In the genomic region with DNA sequence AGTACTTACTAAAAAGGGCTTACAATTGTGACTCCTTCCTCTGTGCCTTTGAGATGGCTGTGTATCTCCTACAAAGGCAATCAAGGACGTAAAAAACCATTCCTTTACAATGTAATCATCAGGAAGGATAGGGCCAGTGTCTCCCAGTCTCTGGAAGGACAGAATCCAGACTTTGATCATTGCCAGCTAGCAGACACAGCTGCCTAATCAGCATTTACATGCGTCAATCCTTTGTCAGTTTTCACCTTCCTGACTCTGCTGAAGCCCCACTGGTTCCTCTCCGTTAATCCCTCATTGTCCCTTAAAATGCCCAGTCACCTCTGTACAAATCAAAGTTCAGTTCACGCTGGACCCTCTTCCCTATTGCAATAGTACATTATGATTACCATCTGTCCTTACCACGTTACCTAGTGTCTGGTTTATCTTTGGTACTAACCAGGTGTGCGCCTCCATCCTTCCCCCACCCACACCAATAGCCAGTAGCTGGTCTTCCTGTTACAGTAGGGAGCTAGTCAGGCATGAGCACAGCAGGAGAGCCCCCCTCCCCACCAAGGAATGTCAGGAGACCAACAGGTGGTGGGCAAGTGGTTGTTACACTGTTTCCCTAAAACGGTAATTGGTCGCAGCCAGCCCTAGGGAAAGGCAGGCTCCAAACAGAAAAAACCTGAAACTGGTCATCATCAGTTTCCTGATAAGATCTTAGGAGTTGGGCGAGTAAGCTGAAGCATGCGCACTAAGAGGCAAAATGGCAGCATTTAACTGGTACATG, we compare ENCODE assay signal across 1 cellular context.
TF ChIP-seq lines count a peak whose summit lies in the region.

No MANE protein-coding gene starts in this region.

TF ChIP-seq in WTC11, 78 proteins besides CTCF, POLR2A, EP300 and RAD21:
- no peak for TF ChIP-seq ZNF232 (CRISPR knock-in tag; IDR thresholded peaks at IDR 0.05)
- TF ChIP-seq JAZF1 (CRISPR knock-in tag; IDR thresholded peaks at IDR 0.05) = no peak
- TF ChIP-seq, protein P1, sequence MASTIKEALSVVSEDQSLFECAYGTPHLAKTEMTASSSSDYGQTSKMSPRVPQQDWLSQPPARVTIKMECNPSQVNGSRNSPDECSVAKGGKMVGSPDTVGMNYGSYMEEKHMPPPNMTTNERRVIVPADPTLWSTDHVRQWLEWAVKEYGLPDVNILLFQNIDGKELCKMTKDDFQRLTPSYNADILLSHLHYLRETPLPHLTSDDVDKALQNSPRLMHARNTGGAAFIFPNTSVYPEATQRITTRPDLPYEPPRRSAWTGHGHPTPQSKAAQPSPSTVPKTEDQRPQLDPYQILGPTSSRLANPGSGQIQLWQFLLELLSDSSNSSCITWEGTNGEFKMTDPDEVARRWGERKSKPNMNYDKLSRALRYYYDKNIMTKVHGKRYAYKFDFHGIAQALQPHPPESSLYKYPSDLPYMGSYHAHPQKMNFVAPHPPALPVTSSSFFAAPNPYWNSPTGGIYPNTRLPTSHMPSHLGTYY (CRISPR knock-in tag; IDR thresholded peaks at IDR 0.05) = no peak
- TF ChIP-seq, protein P2, sequence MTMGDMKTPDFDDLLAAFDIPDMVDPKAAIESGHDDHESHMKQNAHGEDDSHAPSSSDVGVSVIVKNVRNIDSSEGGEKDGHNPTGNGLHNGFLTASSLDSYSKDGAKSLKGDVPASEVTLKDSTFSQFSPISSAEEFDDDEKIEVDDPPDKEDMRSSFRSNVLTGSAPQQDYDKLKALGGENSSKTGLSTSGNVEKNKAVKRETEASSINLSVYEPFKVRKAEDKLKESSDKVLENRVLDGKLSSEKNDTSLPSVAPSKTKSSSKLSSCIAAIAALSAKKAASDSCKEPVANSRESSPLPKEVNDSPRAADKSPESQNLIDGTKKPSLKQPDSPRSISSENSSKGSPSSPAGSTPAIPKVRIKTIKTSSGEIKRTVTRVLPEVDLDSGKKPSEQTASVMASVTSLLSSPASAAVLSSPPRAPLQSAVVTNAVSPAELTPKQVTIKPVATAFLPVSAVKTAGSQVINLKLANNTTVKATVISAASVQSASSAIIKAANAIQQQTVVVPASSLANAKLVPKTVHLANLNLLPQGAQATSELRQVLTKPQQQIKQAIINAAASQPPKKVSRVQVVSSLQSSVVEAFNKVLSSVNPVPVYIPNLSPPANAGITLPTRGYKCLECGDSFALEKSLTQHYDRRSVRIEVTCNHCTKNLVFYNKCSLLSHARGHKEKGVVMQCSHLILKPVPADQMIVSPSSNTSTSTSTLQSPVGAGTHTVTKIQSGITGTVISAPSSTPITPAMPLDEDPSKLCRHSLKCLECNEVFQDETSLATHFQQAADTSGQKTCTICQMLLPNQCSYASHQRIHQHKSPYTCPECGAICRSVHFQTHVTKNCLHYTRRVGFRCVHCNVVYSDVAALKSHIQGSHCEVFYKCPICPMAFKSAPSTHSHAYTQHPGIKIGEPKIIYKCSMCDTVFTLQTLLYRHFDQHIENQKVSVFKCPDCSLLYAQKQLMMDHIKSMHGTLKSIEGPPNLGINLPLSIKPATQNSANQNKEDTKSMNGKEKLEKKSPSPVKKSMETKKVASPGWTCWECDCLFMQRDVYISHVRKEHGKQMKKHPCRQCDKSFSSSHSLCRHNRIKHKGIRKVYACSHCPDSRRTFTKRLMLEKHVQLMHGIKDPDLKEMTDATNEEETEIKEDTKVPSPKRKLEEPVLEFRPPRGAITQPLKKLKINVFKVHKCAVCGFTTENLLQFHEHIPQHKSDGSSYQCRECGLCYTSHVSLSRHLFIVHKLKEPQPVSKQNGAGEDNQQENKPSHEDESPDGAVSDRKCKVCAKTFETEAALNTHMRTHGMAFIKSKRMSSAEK (CRISPR knock-in tag; IDR thresholded peaks at IDR 0.05; ENCODE audit: borderline replicate concordance) = no peak
- TF ChIP-seq, protein P3, sequence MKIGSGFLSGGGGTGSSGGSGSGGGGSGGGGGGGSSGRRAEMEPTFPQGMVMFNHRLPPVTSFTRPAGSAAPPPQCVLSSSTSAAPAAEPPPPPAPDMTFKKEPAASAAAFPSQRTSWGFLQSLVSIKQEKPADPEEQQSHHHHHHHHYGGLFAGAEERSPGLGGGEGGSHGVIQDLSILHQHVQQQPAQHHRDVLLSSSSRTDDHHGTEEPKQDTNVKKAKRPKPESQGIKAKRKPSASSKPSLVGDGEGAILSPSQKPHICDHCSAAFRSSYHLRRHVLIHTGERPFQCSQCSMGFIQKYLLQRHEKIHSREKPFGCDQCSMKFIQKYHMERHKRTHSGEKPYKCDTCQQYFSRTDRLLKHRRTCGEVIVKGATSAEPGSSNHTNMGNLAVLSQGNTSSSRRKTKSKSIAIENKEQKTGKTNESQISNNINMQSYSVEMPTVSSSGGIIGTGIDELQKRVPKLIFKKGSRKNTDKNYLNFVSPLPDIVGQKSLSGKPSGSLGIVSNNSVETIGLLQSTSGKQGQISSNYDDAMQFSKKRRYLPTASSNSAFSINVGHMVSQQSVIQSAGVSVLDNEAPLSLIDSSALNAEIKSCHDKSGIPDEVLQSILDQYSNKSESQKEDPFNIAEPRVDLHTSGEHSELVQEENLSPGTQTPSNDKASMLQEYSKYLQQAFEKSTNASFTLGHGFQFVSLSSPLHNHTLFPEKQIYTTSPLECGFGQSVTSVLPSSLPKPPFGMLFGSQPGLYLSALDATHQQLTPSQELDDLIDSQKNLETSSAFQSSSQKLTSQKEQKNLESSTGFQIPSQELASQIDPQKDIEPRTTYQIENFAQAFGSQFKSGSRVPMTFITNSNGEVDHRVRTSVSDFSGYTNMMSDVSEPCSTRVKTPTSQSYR (CRISPR knock-in tag; IDR thresholded peaks at IDR 0.05) = no peak
- TF ChIP-seq CREB1 (CRISPR knock-in tag; IDR thresholded peaks at IDR 0.05) = 0 out of 2 replicates have a peak, but pooled peaks have one; percentile 21
- TF ChIP-seq SP1 (CRISPR knock-in tag; conservative IDR thresholded peaks at IDR 0.05) = 0 out of 2 replicates have a peak, but pooled peaks have one; percentile 21
- no peak for TF ChIP-seq NFYB (CRISPR knock-in tag; conservative IDR thresholded peaks at IDR 0.05; ENCODE audit: low read depth)
- no peak for TF ChIP-seq CBFB (CRISPR knock-in tag; IDR thresholded peaks at IDR 0.05; ENCODE audit: low read depth)
- TF ChIP-seq, protein P4, sequence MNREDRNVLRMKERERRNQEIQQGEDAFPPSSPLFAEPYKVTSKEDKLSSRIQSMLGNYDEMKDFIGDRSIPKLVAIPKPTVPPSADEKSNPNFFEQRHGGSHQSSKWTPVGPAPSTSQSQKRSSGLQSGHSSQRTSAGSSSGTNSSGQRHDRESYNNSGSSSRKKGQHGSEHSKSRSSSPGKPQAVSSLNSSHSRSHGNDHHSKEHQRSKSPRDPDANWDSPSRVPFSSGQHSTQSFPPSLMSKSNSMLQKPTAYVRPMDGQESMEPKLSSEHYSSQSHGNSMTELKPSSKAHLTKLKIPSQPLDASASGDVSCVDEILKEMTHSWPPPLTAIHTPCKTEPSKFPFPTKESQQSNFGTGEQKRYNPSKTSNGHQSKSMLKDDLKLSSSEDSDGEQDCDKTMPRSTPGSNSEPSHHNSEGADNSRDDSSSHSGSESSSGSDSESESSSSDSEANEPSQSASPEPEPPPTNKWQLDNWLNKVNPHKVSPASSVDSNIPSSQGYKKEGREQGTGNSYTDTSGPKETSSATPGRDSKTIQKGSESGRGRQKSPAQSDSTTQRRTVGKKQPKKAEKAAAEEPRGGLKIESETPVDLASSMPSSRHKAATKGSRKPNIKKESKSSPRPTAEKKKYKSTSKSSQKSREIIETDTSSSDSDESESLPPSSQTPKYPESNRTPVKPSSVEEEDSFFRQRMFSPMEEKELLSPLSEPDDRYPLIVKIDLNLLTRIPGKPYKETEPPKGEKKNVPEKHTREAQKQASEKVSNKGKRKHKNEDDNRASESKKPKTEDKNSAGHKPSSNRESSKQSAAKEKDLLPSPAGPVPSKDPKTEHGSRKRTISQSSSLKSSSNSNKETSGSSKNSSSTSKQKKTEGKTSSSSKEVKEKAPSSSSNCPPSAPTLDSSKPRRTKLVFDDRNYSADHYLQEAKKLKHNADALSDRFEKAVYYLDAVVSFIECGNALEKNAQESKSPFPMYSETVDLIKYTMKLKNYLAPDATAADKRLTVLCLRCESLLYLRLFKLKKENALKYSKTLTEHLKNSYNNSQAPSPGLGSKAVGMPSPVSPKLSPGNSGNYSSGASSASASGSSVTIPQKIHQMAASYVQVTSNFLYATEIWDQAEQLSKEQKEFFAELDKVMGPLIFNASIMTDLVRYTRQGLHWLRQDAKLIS (CRISPR knock-in tag; IDR thresholded peaks at IDR 0.05; ENCODE audit: borderline replicate concordance) = no peak
- TF ChIP-seq PRRX2 (CRISPR knock-in tag; IDR thresholded peaks at IDR 0.05) = no peak
- TF ChIP-seq, protein P5, sequence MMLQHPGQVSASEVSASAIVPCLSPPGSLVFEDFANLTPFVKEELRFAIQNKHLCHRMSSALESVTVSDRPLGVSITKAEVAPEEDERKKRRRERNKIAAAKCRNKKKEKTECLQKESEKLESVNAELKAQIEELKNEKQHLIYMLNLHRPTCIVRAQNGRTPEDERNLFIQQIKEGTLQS (CRISPR knock-in tag; conservative IDR thresholded peaks at IDR 0.05) = no peak
- no peak for TF ChIP-seq ESRRA (CRISPR knock-in tag; IDR thresholded peaks at IDR 0.05; ENCODE audit: borderline replicate concordance)
- TF ChIP-seq, protein P6, sequence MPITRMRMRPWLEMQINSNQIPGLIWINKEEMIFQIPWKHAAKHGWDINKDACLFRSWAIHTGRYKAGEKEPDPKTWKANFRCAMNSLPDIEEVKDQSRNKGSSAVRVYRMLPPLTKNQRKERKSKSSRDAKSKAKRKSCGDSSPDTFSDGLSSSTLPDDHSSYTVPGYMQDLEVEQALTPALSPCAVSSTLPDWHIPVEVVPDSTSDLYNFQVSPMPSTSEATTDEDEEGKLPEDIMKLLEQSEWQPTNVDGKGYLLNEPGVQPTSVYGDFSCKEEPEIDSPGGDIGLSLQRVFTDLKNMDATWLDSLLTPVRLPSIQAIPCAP (CRISPR knock-in tag; IDR thresholded peaks at IDR 0.05) = no peak
- no peak for TF ChIP-seq GTF2I (CRISPR knock-in tag; conservative IDR thresholded peaks at IDR 0.05)
- TF ChIP-seq, protein P7, sequence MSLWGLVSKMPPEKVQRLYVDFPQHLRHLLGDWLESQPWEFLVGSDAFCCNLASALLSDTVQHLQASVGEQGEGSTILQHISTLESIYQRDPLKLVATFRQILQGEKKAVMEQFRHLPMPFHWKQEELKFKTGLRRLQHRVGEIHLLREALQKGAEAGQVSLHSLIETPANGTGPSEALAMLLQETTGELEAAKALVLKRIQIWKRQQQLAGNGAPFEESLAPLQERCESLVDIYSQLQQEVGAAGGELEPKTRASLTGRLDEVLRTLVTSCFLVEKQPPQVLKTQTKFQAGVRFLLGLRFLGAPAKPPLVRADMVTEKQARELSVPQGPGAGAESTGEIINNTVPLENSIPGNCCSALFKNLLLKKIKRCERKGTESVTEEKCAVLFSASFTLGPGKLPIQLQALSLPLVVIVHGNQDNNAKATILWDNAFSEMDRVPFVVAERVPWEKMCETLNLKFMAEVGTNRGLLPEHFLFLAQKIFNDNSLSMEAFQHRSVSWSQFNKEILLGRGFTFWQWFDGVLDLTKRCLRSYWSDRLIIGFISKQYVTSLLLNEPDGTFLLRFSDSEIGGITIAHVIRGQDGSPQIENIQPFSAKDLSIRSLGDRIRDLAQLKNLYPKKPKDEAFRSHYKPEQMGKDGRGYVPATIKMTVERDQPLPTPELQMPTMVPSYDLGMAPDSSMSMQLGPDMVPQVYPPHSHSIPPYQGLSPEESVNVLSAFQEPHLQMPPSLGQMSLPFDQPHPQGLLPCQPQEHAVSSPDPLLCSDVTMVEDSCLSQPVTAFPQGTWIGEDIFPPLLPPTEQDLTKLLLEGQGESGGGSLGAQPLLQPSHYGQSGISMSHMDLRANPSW (CRISPR knock-in tag; conservative IDR thresholded peaks at IDR 0.05; ENCODE audit: low read depth) = no peak
- TF ChIP-seq, protein P8, sequence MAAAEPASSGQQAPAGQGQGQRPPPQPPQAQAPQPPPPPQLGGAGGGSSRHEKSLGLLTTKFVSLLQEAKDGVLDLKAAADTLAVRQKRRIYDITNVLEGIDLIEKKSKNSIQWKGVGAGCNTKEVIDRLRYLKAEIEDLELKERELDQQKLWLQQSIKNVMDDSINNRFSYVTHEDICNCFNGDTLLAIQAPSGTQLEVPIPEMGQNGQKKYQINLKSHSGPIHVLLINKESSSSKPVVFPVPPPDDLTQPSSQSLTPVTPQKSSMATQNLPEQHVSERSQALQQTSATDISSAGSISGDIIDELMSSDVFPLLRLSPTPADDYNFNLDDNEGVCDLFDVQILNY (CRISPR knock-in tag; IDR thresholded peaks at IDR 0.05) = no peak
- TF ChIP-seq, protein P9, sequence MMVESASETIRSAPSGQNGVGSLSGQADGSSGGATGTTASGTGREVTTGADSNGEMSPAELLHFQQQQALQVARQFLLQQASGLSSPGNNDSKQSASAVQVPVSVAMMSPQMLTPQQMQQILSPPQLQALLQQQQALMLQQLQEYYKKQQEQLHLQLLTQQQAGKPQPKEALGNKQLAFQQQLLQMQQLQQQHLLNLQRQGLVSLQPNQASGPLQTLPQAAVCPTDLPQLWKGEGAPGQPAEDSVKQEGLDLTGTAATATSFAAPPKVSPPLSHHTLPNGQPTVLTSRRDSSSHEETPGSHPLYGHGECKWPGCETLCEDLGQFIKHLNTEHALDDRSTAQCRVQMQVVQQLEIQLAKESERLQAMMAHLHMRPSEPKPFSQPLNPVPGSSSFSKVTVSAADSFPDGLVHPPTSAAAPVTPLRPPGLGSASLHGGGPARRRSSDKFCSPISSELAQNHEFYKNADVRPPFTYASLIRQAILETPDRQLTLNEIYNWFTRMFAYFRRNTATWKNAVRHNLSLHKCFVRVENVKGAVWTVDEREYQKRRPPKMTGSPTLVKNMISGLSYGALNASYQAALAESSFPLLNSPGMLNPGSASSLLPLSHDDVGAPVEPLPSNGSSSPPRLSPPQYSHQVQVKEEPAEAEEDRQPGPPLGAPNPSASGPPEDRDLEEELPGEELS (CRISPR knock-in tag; IDR thresholded peaks at IDR 0.05) = no peak
- TF ChIP-seq, protein P10, sequence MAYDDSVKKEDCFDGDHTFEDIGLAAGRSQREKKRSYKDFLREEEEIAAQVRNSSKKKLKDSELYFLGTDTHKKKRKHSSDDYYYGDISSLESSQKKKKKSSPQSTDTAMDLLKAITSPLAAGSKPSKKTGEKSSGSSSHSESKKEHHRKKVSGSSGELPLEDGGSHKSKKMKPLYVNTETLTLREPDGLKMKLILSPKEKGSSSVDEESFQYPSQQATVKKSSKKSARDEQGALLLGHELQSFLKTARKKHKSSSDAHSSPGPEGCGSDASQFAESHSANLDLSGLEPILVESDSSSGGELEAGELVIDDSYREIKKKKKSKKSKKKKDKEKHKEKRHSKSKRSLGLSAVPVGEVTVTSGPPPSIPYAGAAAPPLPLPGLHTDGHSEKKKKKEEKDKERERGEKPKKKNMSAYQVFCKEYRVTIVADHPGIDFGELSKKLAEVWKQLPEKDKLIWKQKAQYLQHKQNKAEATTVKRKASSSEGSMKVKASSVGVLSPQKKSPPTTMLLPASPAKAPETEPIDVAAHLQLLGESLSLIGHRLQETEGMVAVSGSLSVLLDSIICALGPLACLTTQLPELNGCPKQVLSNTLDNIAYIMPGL (CRISPR knock-in tag; IDR thresholded peaks at IDR 0.05) = no peak
- TF ChIP-seq ZNF423 (CRISPR knock-in tag; IDR thresholded peaks at IDR 0.05) = peak; percentile 84
- TF ChIP-seq ZNF317 (CRISPR knock-in tag; IDR thresholded peaks at IDR 0.05; ENCODE audit: borderline replicate concordance, low read depth) = no peak
- TF ChIP-seq, protein P11, sequence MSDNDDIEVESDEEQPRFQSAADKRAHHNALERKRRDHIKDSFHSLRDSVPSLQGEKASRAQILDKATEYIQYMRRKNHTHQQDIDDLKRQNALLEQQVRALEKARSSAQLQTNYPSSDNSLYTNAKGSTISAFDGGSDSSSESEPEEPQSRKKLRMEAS (CRISPR knock-in tag; IDR thresholded peaks at IDR 0.05) = no peak
- TF ChIP-seq, protein P12, sequence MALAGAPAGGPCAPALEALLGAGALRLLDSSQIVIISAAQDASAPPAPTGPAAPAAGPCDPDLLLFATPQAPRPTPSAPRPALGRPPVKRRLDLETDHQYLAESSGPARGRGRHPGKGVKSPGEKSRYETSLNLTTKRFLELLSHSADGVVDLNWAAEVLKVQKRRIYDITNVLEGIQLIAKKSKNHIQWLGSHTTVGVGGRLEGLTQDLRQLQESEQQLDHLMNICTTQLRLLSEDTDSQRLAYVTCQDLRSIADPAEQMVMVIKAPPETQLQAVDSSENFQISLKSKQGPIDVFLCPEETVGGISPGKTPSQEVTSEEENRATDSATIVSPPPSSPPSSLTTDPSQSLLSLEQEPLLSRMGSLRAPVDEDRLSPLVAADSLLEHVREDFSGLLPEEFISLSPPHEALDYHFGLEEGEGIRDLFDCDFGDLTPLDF (CRISPR knock-in tag; IDR thresholded peaks at IDR 0.05) = no peak
